In genomic region chr17:36182176-36183000, GRCh38 we compare ENCODE assay signal across 1 cellular context.
TF ChIP-seq lines count a peak whose summit lies in the region.

No MANE protein-coding gene starts in this region.

TF ChIP-seq in GM23338, 12 proteins besides CTCF, POLR2A, EP300 and RAD21 (continued from another document):
- TF ChIP-seq ZNF462 (CRISPR knock-in tag; IDR thresholded peaks at IDR 0.05) (no peak), STAT1 (IDR thresholded peaks at IDR 0.05; ENCODE audit: unreplicated experiment) (no peak)
